ENCODE assay signal across 8 cellular contexts in genomic region chr3:141486735-141487418, GRCh38. TPM values are rescaled to one million over a fixed set of nuclear protein-coding genes. Genes with fewer than 3 reads are reported as not detected.
DNase-seq lines count a peak whose midpoint lies in the region; ATAC-seq and TF ChIP-seq lines count a peak whose summit lies in the region.

TSS of gene RASA2 (plus strand) at chr3:141487027. CDS start at chr3:141487084, 57 bp downstream.

- H3K4me3 Mint-ChIP-seq in chondrocyte (ENCODE audit: unreplicated experiment) = peak within 1 kb of the TSS; percentile 78

- TF ChIP-seq POLR2A in GM18951 (IDR thresholded peaks at IDR 0.05; ENCODE audit: extremely low read depth, insufficient read depth, insufficient read length) = peak; percentile 89

- DNase-seq in AG09319 (ENCODE audit: extremely low read depth, low read depth) = peak; percentile 56
- DNase-seq in NCI-H345 treated with DMSO at 0.1 percent for 48 hours (lab: John Stamatoyannopoulos, UW; ENCODE audit: unreplicated experiment) = peak; percentile 31
- DNase-seq in activated CD4-positive, CD25-positive, alpha-beta regulatory T cell treated with anti-CD3 and anti-CD28 coated beads, Interleukin-2, amount 50 U/mL, for 72 hours = peak; percentile 78
- DNase-seq in chondrocyte (ENCODE audit: low spot score) = no peak
- DNase-seq in kidney epithelial cell (ENCODE audit: low read depth) = no peak
- peak; percentile 44 to 51 for DNase-seq in stimulated activated CD4-positive, alpha-beta T cell treated with anti-CD3 and anti-CD28 coated beads, Interleukin-15, amount 100 ng/mL, for 48 hours (ENCODE audit: low read depth in 2 of 2)

- no peaks in the 10 kb centered on the region for H3K27me3 Mint-ChIP-seq in chondrocyte (ENCODE audit: low read depth)

- peak; percentile 61 for ATAC-seq in HG03175 (IDR thresholded peaks at IDR 0.05; ENCODE audit: unreplicated experiment)

- H3K4me3 ChIP-seq in kidney epithelial cell (ENCODE audit: low read depth, low read length) = peak within 1 kb of the TSS; percentile 82

- TF ChIP-seq CTCF in AG09319 (IDR thresholded peaks at IDR 0.05; ENCODE audit: low read depth, low read length) (no peak), chondrocyte (IDR thresholded peaks at IDR 0.05) (no peak), kidney epithelial cell (IDR thresholded peaks at IDR 0.05; ENCODE audit: insufficient read depth, low read length, poor library complexity, severe bottlenecking) (no peak)

- peaks cover 2% of the 10 kb centered on the region for H3K36me3 ChIP-seq in kidney epithelial cell (ENCODE audit: control insufficient read depth, insufficient read depth, low read length)

- in situ Hi-C loops in GM18951 (cut with MboI; ENCODE audit: low sequenced_read_pairs, unreplicated experiment) = no loop called here

- H3K4me1 Mint-ChIP-seq in chondrocyte (ENCODE audit: low read depth) = peaks cover 20% of the 10 kb centered on the region

- H3K27me3 ChIP-seq in kidney epithelial cell (ENCODE audit: control insufficient read depth, insufficient read depth, low read length) = no peaks in the 10 kb centered on the region

- no peaks in the 10 kb centered on the region for H3K9me3 Mint-ChIP-seq in chondrocyte (ENCODE audit: low read depth)

- H3K36me3 Mint-ChIP-seq in chondrocyte (ENCODE audit: low read depth) = peaks cover 2% of the 10 kb centered on the region

- peak within 1 kb of the TSS; percentile 78 for H3K27ac Mint-ChIP-seq in chondrocyte (ENCODE audit: unreplicated experiment)

RNA-seq across cellular contexts. Expression of gene RASA2, which starts in this region (rescaled TPM):
- total RNA-seq in chondrocyte = 8.5 to 9.2 TPM (median 9.2 TPM) in 3 replicates
- 16.0 and 16.8 TPM in 2 replicates for total RNA-seq in kidney epithelial cell

Comparison
In these comparisons a context has a peak if more than half of its experiments do, and no peak if none do; other contexts are left out.
1. DNase-seq: peak in AG09319 (single experiment), NCI-H345 treated with DMSO at 0.1 percent for 48 hours (single experiment), activated CD4-positive, CD25-positive, alpha-beta regulatory T cell treated with anti-CD3 and anti-CD28 coated beads, Interleukin-2, amount 50 U/mL, for 72 hours (single experiment) and stimulated activated CD4-positive, alpha-beta T cell treated with anti-CD3 and anti-CD28 coated beads, Interleukin-15, amount 100 ng/mL, for 48 hours (2 of 2); none in chondrocyte (single experiment) and kidney epithelial cell (single experiment).